Comparison of ENCODE assay signal across 1 cellular context in the genomic region with DNA sequence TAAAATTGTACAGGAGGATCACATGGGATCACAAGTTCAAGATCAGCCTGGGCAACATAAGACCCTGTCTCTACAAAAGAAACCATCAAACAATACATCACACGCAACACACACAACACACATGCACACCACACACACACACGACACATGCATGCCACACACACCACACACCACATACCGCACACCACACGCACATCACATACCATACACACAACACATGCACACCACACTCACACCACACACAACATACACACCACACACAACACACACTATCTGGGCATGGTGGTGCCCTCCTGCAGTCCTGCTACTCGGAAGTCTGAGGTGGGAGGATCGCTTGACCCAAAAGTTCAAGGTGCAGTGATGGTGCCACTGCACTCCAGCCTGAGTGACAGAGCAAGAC.
TF ChIP-seq lines count a peak whose summit lies in the region.

No MANE protein-coding gene starts in this region.

TF ChIP-seq in K562, 482 proteins besides CTCF, POLR2A, EP300 and RAD21:
- no peak for TF ChIP-seq RBM17 (IDR thresholded peaks at IDR 0.05; ENCODE audit: borderline replicate concordance, low read depth, low read length)
- TF ChIP-seq, protein P1, sequence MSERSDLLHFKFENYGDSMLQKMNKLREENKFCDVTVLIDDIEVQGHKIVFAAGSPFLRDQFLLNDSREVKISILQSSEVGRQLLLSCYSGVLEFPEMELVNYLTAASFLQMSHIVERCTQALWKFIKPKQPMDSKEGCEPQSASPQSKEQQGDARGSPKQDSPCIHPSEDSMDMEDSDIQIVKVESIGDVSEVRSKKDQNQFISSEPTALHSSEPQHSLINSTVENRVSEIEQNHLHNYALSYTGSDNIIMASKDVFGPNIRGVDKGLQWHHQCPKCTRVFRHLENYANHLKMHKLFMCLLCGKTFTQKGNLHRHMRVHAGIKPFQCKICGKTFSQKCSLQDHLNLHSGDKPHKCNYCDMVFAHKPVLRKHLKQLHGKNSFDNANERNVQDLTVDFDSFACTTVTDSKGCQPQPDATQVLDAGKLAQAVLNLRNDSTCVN (CRISPR knock-in tag; IDR thresholded peaks at IDR 0.05): 0 out of 2 replicates have a peak, but pooled peaks have one; percentile 22
